In genomic region chr5:181221792-181222629, GRCh38 we compare ENCODE assay signal across 8 cellular contexts. TPM values are rescaled to one million over a fixed set of nuclear protein-coding genes. Genes with fewer than 3 reads are reported as not detected.
A peak's percentile ranks its signal among the peaks of the same experiment; 100 is the strongest.
DNase-seq lines count a peak whose midpoint lies in the region; ATAC-seq and TF ChIP-seq lines count a peak whose summit lies in the region.

No MANE protein-coding gene starts in this region.

- H3K36me3 ChIP-seq in BE2C, result no peaks in the 10 kb centered on the region
- H3K36me3 ChIP-seq in fibroblast of lung (ENCODE audit: control insufficient read depth, insufficient read depth, low read length), result no peaks in the 10 kb centered on the region
- H3K36me3 ChIP-seq in stomach smooth muscle (ENCODE audit: control insufficient read depth in 2 of 2, insufficient read depth in 2 of 2, low read length in 2 of 2), result no peaks in the 10 kb centered on the region

- H3K27ac Mint-ChIP-seq in nephron progenitor cell, result peak overlapping the region; percentile 96

- peaks cover 6% of the 10 kb centered on the region for H3K9me3 Mint-ChIP-seq in nephron progenitor cell

- H3K4me2 ChIP-seq in fibroblast of lung (ENCODE audit: extremely low read depth, insufficient read depth, low read length), result peak overlapping the region; percentile 74

- H2AFZ ChIP-seq in fibroblast of lung (ENCODE audit: low read length), result peak overlapping the region; percentile 15

- H3K4me1 ChIP-seq in BE2C (no peaks in the 10 kb centered on the region), fibroblast of lung (ENCODE audit: control insufficient read depth, extremely low read depth, insufficient read depth, low read length) (peaks cover 11% of the 10 kb centered on the region), stomach smooth muscle (ENCODE audit: control insufficient read depth, insufficient read depth, low read length) (peaks cover 31% of the 10 kb centered on the region)

- peak overlapping the region; percentile 98 for H3K4me3 Mint-ChIP-seq in nephron progenitor cell

- DNase-seq in BE2C (peak; percentile 95), HuH-7 (ENCODE audit: low spot score) (peak; percentile 72), fibroblast of lung (ENCODE audit: low read depth in 2 of 2) (peak; percentile 93 to 98), nephron progenitor cell (peak; percentile 97), hypothalamus (lab: John Stamatoyannopoulos, UW) (no peak)
- peak; percentile 93 for DNase-seq in activated CD8-positive, alpha-beta memory T cell treated with anti-CD3 and anti-CD28 coated beads, Interleukin-2, amount 50 U/mL, for 4 hours

- H3K27me3 ChIP-seq in BE2C, result no peaks in the 10 kb centered on the region
- no peaks in the 10 kb centered on the region for H3K27me3 ChIP-seq in fibroblast of lung (ENCODE audit: control insufficient read depth, insufficient read depth, low read length)
- no peaks in the 10 kb centered on the region for H3K27me3 ChIP-seq in stomach smooth muscle (ENCODE audit: control insufficient read depth in 1 of 2, insufficient read depth in 2 of 2, low read length in 2 of 2)

- H4K20me1 ChIP-seq in fibroblast of lung (ENCODE audit: control insufficient read depth, extremely low read depth, insufficient read depth, low read length), result no peaks in the 10 kb centered on the region

- H3K4me3 ChIP-seq in BE2C (ENCODE audit: low read depth, low read length), result peak overlapping the region; percentile 89
- peak overlapping the region; percentile 75 to 88 (median 85) for H3K4me3 ChIP-seq in fibroblast of lung (replicated peaks in 1 of 4; ENCODE audit: control extremely low read depth in 1 of 4, insufficient read depth in 1 of 4, low read depth in 3 of 4, low read length in 4 of 4)
- H3K4me3 ChIP-seq in stomach smooth muscle (ENCODE audit: low read length in 2 of 2), result peak overlapping the region; percentile 92 to 93

- peaks cover 20% of the 10 kb centered on the region for H3K79me2 ChIP-seq in fibroblast of lung (ENCODE audit: control insufficient read depth, insufficient read depth, low read length)

- ATAC-seq in GM21367 (IDR thresholded peaks at IDR 0.05; ENCODE audit: unreplicated experiment), result peak; percentile 37

- peaks cover 5% of the 10 kb centered on the region for H3K36me3 Mint-ChIP-seq in nephron progenitor cell (ENCODE audit: low read depth)

- H3K27ac ChIP-seq in fibroblast of lung (ENCODE audit: insufficient read depth, low read length), result peak overlapping the region; percentile 86
- H3K27ac ChIP-seq in stomach smooth muscle (ENCODE audit: low read length), result peak overlapping the region; percentile 93

- peaks cover 30% of the 10 kb centered on the region for H3K4me1 Mint-ChIP-seq in nephron progenitor cell

- TF ChIP-seq CTCF in BE2C (IDR thresholded peaks at IDR 0.05; ENCODE audit: low read depth, low read length) (no peak), fibroblast of lung (conservative IDR thresholded peaks at IDR 0.05 in 1 of 2, IDR thresholded peaks at IDR 0.05 in 1 of 2; ENCODE audit: low read depth in 1 of 2, low read length in 2 of 2) (no peak), nephron progenitor cell (IDR thresholded peaks at IDR 0.05) (no peak)

- H3K9ac ChIP-seq in fibroblast of lung (ENCODE audit: insufficient read depth, low read length) (peak overlapping the region; percentile 60), stomach smooth muscle (ENCODE audit: low read length in 2 of 2) (peak overlapping the region; percentile 84 to 87)

- H3K27me3 Mint-ChIP-seq in nephron progenitor cell (ENCODE audit: low read depth, poor library complexity), result peaks cover 30% of the 10 kb centered on the region

- no peaks in the 10 kb centered on the region for H3K9me3 ChIP-seq in BE2C
- no peaks in the 10 kb centered on the region for H3K9me3 ChIP-seq in fibroblast of lung (ENCODE audit: control insufficient read depth, insufficient read depth, low read depth, low read length)
- H3K9me3 ChIP-seq in stomach smooth muscle (ENCODE audit: control insufficient read depth in 2 of 2, low read length in 2 of 2), result no peaks in the 10 kb centered on the region

RNA-seq across cellular contexts. Expression of gene TRIM41, which starts 1.1 kb away (rescaled TPM):
- polyA plus RNA-seq in BE2C (2012; ENCODE audit: insufficient read depth, insufficient read length, low read depth), result 80.4 TPM
- 13.9 and 17.0 TPM in 2 replicates for total RNA-seq in fibroblast of lung
- 8.3 and 11.0 TPM in 2 replicates for polyA plus RNA-seq in fibroblast of lung
- 15.1 and 19.1 TPM in 2 replicates for polyA plus RNA-seq in fibroblast of lung (2012)
- 10.5 and 10.8 TPM in 2 replicates for polyA minus RNA-seq in fibroblast of lung (ENCODE audit: low replicate concordance)

RNA-seq across cellular contexts. Expression of gene TRIM7, which starts 17.0 kb away (rescaled TPM):
- 3.2 TPM for polyA plus RNA-seq in BE2C (2012; ENCODE audit: insufficient read depth, insufficient read length, low read depth)
- total RNA-seq in fibroblast of lung, result 2.3 and 7.3 TPM in 2 replicates
- polyA plus RNA-seq in fibroblast of lung, result 4.7 and 6.9 TPM in 2 replicates
- 6.2 and 7.8 TPM in 2 replicates for polyA plus RNA-seq in fibroblast of lung (2012)
- polyA minus RNA-seq in fibroblast of lung (ENCODE audit: low replicate concordance), result 0.55 and 1.9 TPM in 2 replicates

RNA-seq across cellular contexts. Expression of gene RACK1, which starts 21.7 kb away (rescaled TPM):
- polyA plus RNA-seq in BE2C (2012; ENCODE audit: insufficient read depth, insufficient read length, low read depth), result 2,500 TPM
- total RNA-seq in fibroblast of lung, result 4,649 and 6,091 TPM in 2 replicates
- 3,014 and 3,409 TPM in 2 replicates for polyA plus RNA-seq in fibroblast of lung
- 2,910 and 3,137 TPM in 2 replicates for polyA plus RNA-seq in fibroblast of lung (2012)
- polyA minus RNA-seq in fibroblast of lung (ENCODE audit: low replicate concordance), result 11,904 and 12,258 TPM in 2 replicates

RNA-seq across cellular contexts. Expression of gene TRIM52, which starts 38.9 kb away (rescaled TPM):
- polyA plus RNA-seq in BE2C (2012; ENCODE audit: insufficient read depth, insufficient read length, low read depth), result 33.8 TPM
- total RNA-seq in fibroblast of lung, result 7.2 and 7.9 TPM in 2 replicates
- polyA plus RNA-seq in fibroblast of lung, result 5.5 and 8.1 TPM in 2 replicates
- polyA plus RNA-seq in fibroblast of lung (2012), result 4.0 and 5.1 TPM in 2 replicates
- 2.3 and 2.4 TPM in 2 replicates for polyA minus RNA-seq in fibroblast of lung (ENCODE audit: low replicate concordance)

Comparison
In these comparisons a context has a peak if more than half of its experiments do, and no peak if none do; other contexts are left out.
1. DNase-seq: peak in BE2C (single experiment), HuH-7 (single experiment), activated CD8-positive, alpha-beta memory T cell treated with anti-CD3 and anti-CD28 coated beads, Interleukin-2, amount 50 U/mL, for 4 hours (single experiment), fibroblast of lung (2 of 2) and nephron progenitor cell (single experiment); none in hypothalamus (0 of 51).
2. Peak in every context shown above with its lines, with median percentiles within 50 percentile points of each other: H3K4me3 ChIP-seq.